Comparison of ENCODE assay signal across 1 cellular context in genomic region chr3:151460774-151461450, GRCh38.
TF ChIP-seq lines count a peak whose summit lies in the region.

Gene IGSF10, minus strand, starts transcription at chr3:151461061. Its CDS starts 2,352 bp downstream, at chr3:151458709.

TF ChIP-seq in HEK293, 187 proteins besides CTCF, POLR2A, EP300 and RAD21 (continued from another document and continues in another):
- TF ChIP-seq ZNF239 (tag by site-specific recombination; IDR thresholded peaks at IDR 0.05) (no peak), ZNF132 (tag by site-specific recombination; IDR thresholded peaks at IDR 0.05; ENCODE audit: borderline replicate concordance) (no peak), OSR2 (tag by site-specific recombination; IDR thresholded peaks at IDR 0.05) (no peak), KLF9 (tag by site-specific recombination; IDR thresholded peaks at IDR 0.05; ENCODE audit: low read depth) (no peak), ZNF175 (tag by site-specific recombination; IDR thresholded peaks at IDR 0.05) (no peak), ZNF211 (tag by site-specific recombination; IDR thresholded peaks at IDR 0.05; ENCODE audit: low read depth) (no peak), ZNF302 (tag by site-specific recombination; IDR thresholded peaks at IDR 0.05; ENCODE audit: low read depth) (no peak), ZNF214 (tag by site-specific recombination; IDR thresholded peaks at IDR 0.05; ENCODE audit: borderline replicate concordance) (no peak), GLIS2 (tag by site-specific recombination; IDR thresholded peaks at IDR 0.05) (peak; percentile 46; the same call in 1 of the 2 replicates), ZBTB17 (tag by site-specific recombination; IDR thresholded peaks at IDR 0.05) (no peak), ZNF292 (tag by site-specific recombination; IDR thresholded peaks at IDR 0.05; ENCODE audit: borderline replicate concordance, low read depth) (no peak), SP2 (tag by site-specific recombination; IDR thresholded peaks at IDR 0.05) (peak; percentile 93), GLIS1 (tag by site-specific recombination; IDR thresholded peaks at IDR 0.05) (0 out of 2 replicates have a peak, but pooled peaks have one; percentile 7), ZNF184 (tag by site-specific recombination; IDR thresholded peaks at IDR 0.05) (no peak), ZFP3 (tag by site-specific recombination; IDR thresholded peaks at IDR 0.05; ENCODE audit: low read depth) (no peak), SP7 (tag by site-specific recombination; IDR thresholded peaks at IDR 0.05) (no peak), ZNF664 (tag by site-specific recombination; IDR thresholded peaks at IDR 0.05) (no peak), ZEB2 (tag by site-specific recombination; IDR thresholded peaks at IDR 0.05) (0 out of 2 replicates have a peak, but pooled peaks have one; percentile 11), ZNF37A (tag by site-specific recombination; IDR thresholded peaks at IDR 0.05) (no peak), ZNF19 (tag by site-specific recombination; IDR thresholded peaks at IDR 0.05; ENCODE audit: low read depth) (no peak), SCRT2 (tag by site-specific recombination; IDR thresholded peaks at IDR 0.05) (peak; percentile 93), ZBTB21 (tag by site-specific recombination; IDR thresholded peaks at IDR 0.05) (no peak), ZNF335 (tag by site-specific recombination; conservative IDR thresholded peaks at IDR 0.05) (peak; percentile 40; the same call in 1 of the 2 replicates), ZNF624 (tag by site-specific recombination; IDR thresholded peaks at IDR 0.05) (no peak), RBAK (tag by site-specific recombination; IDR thresholded peaks at IDR 0.05) (no peak), ZNF121 (tag by site-specific recombination; IDR thresholded peaks at IDR 0.05) (peak; percentile 95), ZNF600 (tag by site-specific recombination; IDR thresholded peaks at IDR 0.05) (peak; percentile 94), ZNF626 (tag by site-specific recombination; IDR thresholded peaks at IDR 0.05) (no peak), ZNF266 (tag by site-specific recombination; IDR thresholded peaks at IDR 0.05; ENCODE audit: low read depth) (no peak), ZNF366 (tag by site-specific recombination; conservative IDR thresholded peaks at IDR 0.05) (no peak), ZNF362 (tag by site-specific recombination; IDR thresholded peaks at IDR 0.05) (no peak), AEBP2 (tag by site-specific recombination; IDR thresholded peaks at IDR 0.05; ENCODE audit: borderline replicate concordance) (no peak), ZNF621 (tag by site-specific recombination; IDR thresholded peaks at IDR 0.05) (no peak), ZNF701 (tag by site-specific recombination; IDR thresholded peaks at IDR 0.05) (no peak), ZNF280D (tag by site-specific recombination; IDR thresholded peaks at IDR 0.05) (no peak), ZNF398 (tag by site-specific recombination; IDR thresholded peaks at IDR 0.05) (peak; percentile 59), ZNF146 (tag by site-specific recombination; IDR thresholded peaks at IDR 0.05) (no peak), ZNF354C (tag by site-specific recombination; IDR thresholded peaks at IDR 0.05; ENCODE audit: borderline replicate concordance, low read depth) (no peak), PRDM4 (tag by site-specific recombination; IDR thresholded peaks at IDR 0.05) (no peak), GFI1B (tag by site-specific recombination; IDR thresholded peaks at IDR 0.05) (no peak), ZNF610 (tag by site-specific recombination; IDR thresholded peaks at IDR 0.05; ENCODE audit: borderline replicate concordance) (no peak), ZNF202 (tag by site-specific recombination; IDR thresholded peaks at IDR 0.05; ENCODE audit: borderline replicate concordance) (no peak), ZNF521 (tag by site-specific recombination; IDR thresholded peaks at IDR 0.05) (no peak), ZBTB26 (tag by site-specific recombination; optimal IDR thresholded peaks at IDR 0.05) (peak; percentile 46), REPIN1 (tag by site-specific recombination; IDR thresholded peaks at IDR 0.05; ENCODE audit: low read depth) (no peak), ZNF138 (tag by site-specific recombination; IDR thresholded peaks at IDR 0.05; ENCODE audit: borderline replicate concordance) (no peak)
- TF ChIP-seq, protein P1, sequence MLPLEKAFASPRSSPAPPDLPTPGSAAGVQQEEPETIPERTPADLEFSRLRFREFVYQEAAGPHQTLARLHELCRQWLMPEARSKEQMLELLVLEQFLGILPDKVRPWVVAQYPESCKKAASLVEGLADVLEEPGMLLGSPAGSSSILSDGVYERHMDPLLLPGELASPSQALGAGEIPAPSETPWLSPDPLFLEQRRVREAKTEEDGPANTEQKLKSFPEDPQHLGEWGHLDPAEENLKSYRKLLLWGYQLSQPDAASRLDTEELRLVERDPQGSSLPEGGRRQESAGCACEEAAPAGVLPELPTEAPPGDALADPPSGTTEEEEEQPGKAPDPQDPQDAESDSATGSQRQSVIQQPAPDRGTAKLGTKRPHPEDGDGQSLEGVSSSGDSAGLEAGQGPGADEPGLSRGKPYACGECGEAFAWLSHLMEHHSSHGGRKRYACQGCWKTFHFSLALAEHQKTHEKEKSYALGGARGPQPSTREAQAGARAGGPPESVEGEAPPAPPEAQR (tag by site-specific recombination; IDR thresholded peaks at IDR 0.05): no peak
- TF ChIP-seq, protein P2, sequence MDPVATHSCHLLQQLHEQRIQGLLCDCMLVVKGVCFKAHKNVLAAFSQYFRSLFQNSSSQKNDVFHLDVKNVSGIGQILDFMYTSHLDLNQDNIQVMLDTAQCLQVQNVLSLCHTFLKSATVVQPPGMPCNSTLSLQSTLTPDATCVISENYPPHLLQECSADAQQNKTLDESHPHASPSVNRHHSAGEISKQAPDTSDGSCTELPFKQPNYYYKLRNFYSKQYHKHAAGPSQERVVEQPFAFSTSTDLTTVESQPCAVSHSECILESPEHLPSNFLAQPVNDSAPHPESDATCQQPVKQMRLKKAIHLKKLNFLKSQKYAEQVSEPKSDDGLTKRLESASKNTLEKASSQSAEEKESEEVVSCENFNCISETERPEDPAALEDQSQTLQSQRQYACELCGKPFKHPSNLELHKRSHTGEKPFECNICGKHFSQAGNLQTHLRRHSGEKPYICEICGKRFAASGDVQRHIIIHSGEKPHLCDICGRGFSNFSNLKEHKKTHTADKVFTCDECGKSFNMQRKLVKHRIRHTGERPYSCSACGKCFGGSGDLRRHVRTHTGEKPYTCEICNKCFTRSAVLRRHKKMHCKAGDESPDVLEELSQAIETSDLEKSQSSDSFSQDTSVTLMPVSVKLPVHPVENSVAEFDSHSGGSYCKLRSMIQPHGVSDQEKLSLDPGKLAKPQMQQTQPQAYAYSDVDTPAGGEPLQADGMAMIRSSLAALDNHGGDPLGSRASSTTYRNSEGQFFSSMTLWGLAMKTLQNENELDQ (tag by site-specific recombination; IDR thresholded peaks at IDR 0.05; ENCODE audit: low read depth): no peak
- TF ChIP-seq, protein P3, sequence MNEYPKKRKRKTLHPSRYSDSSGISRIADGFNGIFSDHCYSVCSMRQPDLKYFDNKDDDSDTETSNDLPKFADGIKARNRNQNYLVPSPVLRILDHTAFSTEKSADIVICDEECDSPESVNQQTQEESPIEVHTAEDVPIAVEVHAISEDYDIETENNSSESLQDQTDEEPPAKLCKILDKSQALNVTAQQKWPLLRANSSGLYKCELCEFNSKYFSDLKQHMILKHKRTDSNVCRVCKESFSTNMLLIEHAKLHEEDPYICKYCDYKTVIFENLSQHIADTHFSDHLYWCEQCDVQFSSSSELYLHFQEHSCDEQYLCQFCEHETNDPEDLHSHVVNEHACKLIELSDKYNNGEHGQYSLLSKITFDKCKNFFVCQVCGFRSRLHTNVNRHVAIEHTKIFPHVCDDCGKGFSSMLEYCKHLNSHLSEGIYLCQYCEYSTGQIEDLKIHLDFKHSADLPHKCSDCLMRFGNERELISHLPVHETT (tag by site-specific recombination; IDR thresholded peaks at IDR 0.05): no peak
